8 cellular contexts compared by ENCODE assay signal in genomic region chr5:81856948-81857928, GRCh38.
DNase-seq lines count a peak whose midpoint lies in the region; ATAC-seq and TF ChIP-seq lines count a peak whose summit lies in the region.

No MANE protein-coding gene starts in this region.

- peak; percentile 84 to 91 (median 90) for ATAC-seq in psoas muscle
- no peak for ATAC-seq in GM19467 (IDR thresholded peaks at IDR 0.05; ENCODE audit: unreplicated experiment)

- H3K9me3 Mint-ChIP-seq in activated CD4-positive, alpha-beta memory T cell treated with anti-CD3 and anti-CD28 coated beads, Interleukin-2, amount 10 ng/mL, durations not matched to agents 7 days and 5 days = no peaks in the 10 kb centered on the region

- H3K27ac Mint-ChIP-seq in activated CD4-positive, alpha-beta memory T cell treated with anti-CD3 and anti-CD28 coated beads, Interleukin-2, amount 10 ng/mL, durations not matched to agents 7 days and 5 days = no peak overlapping the region

- no peak overlapping the region for H3K4me3 Mint-ChIP-seq in activated CD4-positive, alpha-beta memory T cell treated with anti-CD3 and anti-CD28 coated beads, Interleukin-2, amount 10 ng/mL, durations not matched to agents 7 days and 5 days

- H3K27me3 Mint-ChIP-seq in activated CD4-positive, alpha-beta memory T cell treated with anti-CD3 and anti-CD28 coated beads, Interleukin-2, amount 10 ng/mL, durations not matched to agents 7 days and 5 days = no peaks in the 10 kb centered on the region

- CTCF ChIA-PET in activated CD4-positive, alpha-beta memory T cell treated with anti-CD3 and anti-CD28 coated beads, Interleukin-2, amount 10 ng/mL, durations not matched to agents 7 days and 5 days (lab: Charles Lee) = interaction anchor here (0.6 to 1.0 kb wide), 4 partner anchors 12 to 322 kb away, joined by 3 to 4 read pairs (median 3); partner anchors contain the start of gene SSBP2

- H3K36me3 ChIP-seq in psoas muscle (ENCODE audit: insufficient read depth in 1 of 2, low read depth in 1 of 2) = no peaks in the 10 kb centered on the region
- no peaks in the 10 kb centered on the region for H3K36me3 ChIP-seq in effector memory CD4-positive, alpha-beta T cell (ENCODE audit: control insufficient read depth, insufficient read depth, low read length)

- peak; percentile 23 for TF ChIP-seq CTCF in psoas muscle (IDR thresholded peaks at IDR 0.05)

- intact Hi-C loops in cardiac septum (cut with DNase I) = no loop called here
- intact Hi-C loops in psoas muscle (cut with DNase I) = loop anchor here (5.0 to 10.0 kb wide), 2 partner anchors 308 to 310 kb away; no protein-coding TSS in a partner anchor

- 23 to 34% (median 31%) methylated on average over 14 of the region's 14 CpGs for WGBS in psoas muscle, 3 donors

- H3K9me3 ChIP-seq in psoas muscle = no peaks in the 10 kb centered on the region
- H3K9me3 ChIP-seq in effector memory CD4-positive, alpha-beta T cell (ENCODE audit: control insufficient read depth, low read length) = no peaks in the 10 kb centered on the region

- peaks cover 37% of the 10 kb centered on the region for H3K4me1 ChIP-seq in psoas muscle
- peaks cover 9% of the 10 kb centered on the region for H3K4me1 ChIP-seq in effector memory CD4-positive, alpha-beta T cell (ENCODE audit: control insufficient read depth, insufficient read depth, low read length, poor library complexity, severe bottlenecking)

- DNase-seq in NCI-H146 (lab: John Stamatoyannopoulos, UW) = peak; percentile 4
- DNase-seq in NCI-H146 treated with DMSO at 0.1 percent for 48 hours (lab: John Stamatoyannopoulos, UW; ENCODE audit: unreplicated experiment) = no peak
- peak; percentile 84 for DNase-seq in NCI-H1105 treated with DMSO at 0.1 percent for 48 hours (lab: John Stamatoyannopoulos, UW)
- DNase-seq in activated CD4-positive, alpha-beta memory T cell treated with anti-CD3 and anti-CD28 coated beads, Interleukin-2, amount 10 ng/mL, durations not matched to agents 7 days and 5 days = peak; percentile 19
- peak; percentile 92 for DNase-seq in cardiac septum (ENCODE audit: low spot score)
- peak; percentile 81 to 92 for DNase-seq in psoas muscle
- DNase-seq in effector memory CD4-positive, alpha-beta T cell = no peak

- H3K36me3 Mint-ChIP-seq in activated CD4-positive, alpha-beta memory T cell treated with anti-CD3 and anti-CD28 coated beads, Interleukin-2, amount 10 ng/mL, durations not matched to agents 7 days and 5 days (ENCODE audit: low read depth) = no peaks in the 10 kb centered on the region

- POLR2A ChIA-PET in activated CD4-positive, alpha-beta memory T cell treated with anti-CD3 and anti-CD28 coated beads, Interleukin-2, amount 10 ng/mL, durations not matched to agents 7 days and 5 days (lab: Charles Lee) = interaction anchor here (1.0 to 2.7 kb wide), 3 partner anchors 106 to 555 kb away, joined by 3 to 15 read pairs (median 5); partner anchors contain the start of genes ATG10 and SSBP2

- peak overlapping the region; percentile 42 for H3K4me3 ChIP-seq in psoas muscle
- H3K4me3 ChIP-seq in effector memory CD4-positive, alpha-beta T cell (ENCODE audit: insufficient read depth, low read depth, low read length, poor library complexity, severe bottlenecking) = no peak overlapping the region

- peak overlapping the region; percentile 60 for H3K27ac ChIP-seq in psoas muscle
- H3K27ac ChIP-seq in effector memory CD4-positive, alpha-beta T cell (ENCODE audit: insufficient read depth, low read length, poor library complexity, severe bottlenecking) = no peak overlapping the region

- no peaks in the 10 kb centered on the region for H3K27me3 ChIP-seq in psoas muscle (ENCODE audit: insufficient read depth in 3 of 3, low read length in 2 of 3)
- H3K27me3 ChIP-seq in effector memory CD4-positive, alpha-beta T cell (replicated peaks; ENCODE audit: control insufficient read depth, insufficient read depth, low read length, poor library complexity, severe bottlenecking) = no peaks in the 10 kb centered on the region

- peaks cover 23% of the 10 kb centered on the region for H3K4me1 Mint-ChIP-seq in activated CD4-positive, alpha-beta memory T cell treated with anti-CD3 and anti-CD28 coated beads, Interleukin-2, amount 10 ng/mL, durations not matched to agents 7 days and 5 days

Comparison
In these comparisons a context has a peak if more than half of its experiments do, and no peak if none do; other contexts are left out.
1. DNase-seq: peak in NCI-H146 (single experiment), NCI-H1105 treated with DMSO at 0.1 percent for 48 hours (single experiment), activated CD4-positive, alpha-beta memory T cell treated with anti-CD3 and anti-CD28 coated beads, Interleukin-2, amount 10 ng/mL, durations not matched to agents 7 days and 5 days (single experiment), cardiac septum (single experiment) and psoas muscle (2 of 2); none in NCI-H146 treated with DMSO at 0.1 percent for 48 hours (single experiment) and effector memory CD4-positive, alpha-beta T cell (0 of 3).